ENCODE assay signal across 8 cellular contexts in genomic region chr13:30346159-30346788, GRCh38. TPM values are rescaled to one million over a fixed set of nuclear protein-coding genes. Genes with fewer than 3 reads are reported as not detected.
A peak's percentile ranks its signal among the peaks of the same experiment; 100 is the strongest.
DNase-seq lines count a peak whose midpoint lies in the region; ATAC-seq and TF ChIP-seq lines count a peak whose summit lies in the region.

No MANE protein-coding gene starts in this region.

- peaks cover 31% of the 10 kb centered on the region for H3K4me1 Mint-ChIP-seq in activated CD8-positive, alpha-beta T cell treated with anti-CD3 and anti-CD28 coated beads, Interleukin-2, amount 10 ng/mL, durations not matched to agents 7 days and 5 days (ENCODE audit: low read depth)
- H3K4me1 Mint-ChIP-seq in naive thymus-derived CD8-positive, alpha-beta T cell = peaks cover 31 to 61% (median 50%) of the 10 kb centered on the region in 4 donors

- intact Hi-C loops in lower leg skin (cut with DNase I; ENCODE audit: low total_unique reads) (no loop called here), heart right ventricle (cut with DNase I) (no loop called here)

- 82 to 85% methylated on average over 5 of the region's 5 CpGs for WGBS in lower leg skin, 2 donors
- 90 to 91% methylated on average over 5 of the region's 5 CpGs for WGBS in heart right ventricle, 2 donors

- ATAC-seq in HG03095 (IDR thresholded peaks at IDR 0.05; ENCODE audit: unreplicated experiment) = peak; percentile 74
- peak; percentile 97 for ATAC-seq in activated CD8-positive, alpha-beta T cell treated with anti-CD3 and anti-CD28 coated beads, Interleukin-2, amount 10 ng/mL, durations not matched to agents 7 days and 5 days
- peak; percentile 97 to 99 for ATAC-seq in naive thymus-derived CD8-positive, alpha-beta T cell
- ATAC-seq in heart right ventricle = no peak
- no peak for ATAC-seq in GM18858 (IDR thresholded peaks at IDR 0.05; ENCODE audit: unreplicated experiment)

- DNase-seq in GM10248 (ENCODE audit: extremely low spot score) (peak; percentile 41), lower leg skin (ENCODE audit: low spot score in 2 of 2) (no peak), heart right ventricle (no peak), right atrium auricular region (ENCODE audit: low spot score) (no peak)
- peak; percentile 92 for DNase-seq in activated CD8-positive, alpha-beta T cell treated with anti-CD3 and anti-CD28 coated beads, Interleukin-2, amount 10 ng/mL, durations not matched to agents 7 days and 5 days
- DNase-seq in naive thymus-derived CD8-positive, alpha-beta T cell = peak; percentile 16 to 87 (median 74)

- H3K4me1 ChIP-seq in heart right ventricle (peaks cover under 1 to 34% (median 14%) of the 10 kb centered on the region in 9 donors), right atrium auricular region (peaks cover 0 to 15% of the 10 kb centered on the region in 2 donors)

- TF ChIP-seq CTCF in GM10248 (IDR thresholded peaks at IDR 0.05; ENCODE audit: control extremely low read depth, extremely low read depth, low read depth, missing control alignments) (no peak), lower leg skin (IDR thresholded peaks at IDR 0.05) (no peak), heart right ventricle (IDR thresholded peaks at IDR 0.05) (no peak), right atrium auricular region (IDR thresholded peaks at IDR 0.05) (no peak)

- peak overlapping the region; percentile 40 for H3K4me3 Mint-ChIP-seq in activated CD8-positive, alpha-beta T cell treated with anti-CD3 and anti-CD28 coated beads, Interleukin-2, amount 10 ng/mL, durations not matched to agents 7 days and 5 days
- H3K4me3 Mint-ChIP-seq in naive thymus-derived CD8-positive, alpha-beta T cell = peak overlapping the region; percentile 46 to 80 (median 72)

- H3K27me3 ChIP-seq in heart right ventricle (no peaks in the 10 kb centered on the region), right atrium auricular region (no peaks in the 10 kb centered on the region)

- H3K36me3 Mint-ChIP-seq in activated CD8-positive, alpha-beta T cell treated with anti-CD3 and anti-CD28 coated beads, Interleukin-2, amount 10 ng/mL, durations not matched to agents 7 days and 5 days (ENCODE audit: low read depth) = peaks cover 13% of the 10 kb centered on the region
- peaks cover 0 to 2% (median 0%) of the 10 kb centered on the region in 3 donors for H3K36me3 Mint-ChIP-seq in naive thymus-derived CD8-positive, alpha-beta T cell

- no peaks in the 10 kb centered on the region for H3K9me3 ChIP-seq in heart right ventricle
- H3K9me3 ChIP-seq in right atrium auricular region = no peaks in the 10 kb centered on the region

- H3K27ac Mint-ChIP-seq in activated CD8-positive, alpha-beta T cell treated with anti-CD3 and anti-CD28 coated beads, Interleukin-2, amount 10 ng/mL, durations not matched to agents 7 days and 5 days = peak overlapping the region; percentile 83
- H3K27ac Mint-ChIP-seq in naive thymus-derived CD8-positive, alpha-beta T cell = peak overlapping the region; percentile 1 to 89 (median 50)

- H3K27me3 Mint-ChIP-seq in activated CD8-positive, alpha-beta T cell treated with anti-CD3 and anti-CD28 coated beads, Interleukin-2, amount 10 ng/mL, durations not matched to agents 7 days and 5 days (ENCODE audit: low read depth) = peaks cover 32% of the 10 kb centered on the region
- peaks cover 0 to 2% (median 0%) of the 10 kb centered on the region in 5 donors for H3K27me3 Mint-ChIP-seq in naive thymus-derived CD8-positive, alpha-beta T cell

- no peak for TF ChIP-seq POLR2A in lower leg skin (IDR thresholded peaks at IDR 0.05)

- H3K27ac ChIP-seq in heart right ventricle (no peak overlapping the region), right atrium auricular region (no peak overlapping the region)

- POLR2A ChIA-PET in GM10248 (lab: Yijun Ruan, JAX) = no interaction called here
- POLR2A ChIA-PET in activated CD8-positive, alpha-beta T cell treated with anti-CD3 and anti-CD28 coated beads, Interleukin-2, amount 10 ng/mL, durations not matched to agents 7 days and 5 days (lab: Charles Lee) = interaction anchor here (0.9 to 1.7 kb wide), 3 partner anchors 13 to 48 kb away, joined by 3 to 5 read pairs (median 3); no protein-coding TSS in a partner anchor
- POLR2A ChIA-PET in naive thymus-derived CD8-positive, alpha-beta T cell (lab: Charles Lee) = interaction anchor here (0.7 to 4.1 kb wide), 10 partner anchors 8 to 119 kb away, joined by 3 to 36 read pairs (median 4); partner anchors contain the start of genes HMGB1 and KATNAL1

- peaks cover 10% of the 10 kb centered on the region for H3K9me3 Mint-ChIP-seq in activated CD8-positive, alpha-beta T cell treated with anti-CD3 and anti-CD28 coated beads, Interleukin-2, amount 10 ng/mL, durations not matched to agents 7 days and 5 days (ENCODE audit: insufficient read depth)
- no peaks in the 10 kb centered on the region for H3K9me3 Mint-ChIP-seq in naive thymus-derived CD8-positive, alpha-beta T cell

- H3K36me3 ChIP-seq in heart right ventricle (no peaks in the 10 kb centered on the region), right atrium auricular region (no peaks in the 10 kb centered on the region)

- H3K4me3 ChIP-seq in lower leg skin (ENCODE audit: low read depth, poor library complexity, severe bottlenecking) (no peak overlapping the region), heart right ventricle (no peak overlapping the region), right atrium auricular region (no peak overlapping the region)

- CTCF ChIA-PET in GM10248 (lab: Yijun Ruan, JAX) = interaction anchor here (0.9 to 2.2 kb wide), 6 partner anchors 8 to 94 kb away, joined by 3 to 16 read pairs (median 4); no protein-coding TSS in a partner anchor
- CTCF ChIA-PET in activated CD8-positive, alpha-beta T cell treated with anti-CD3 and anti-CD28 coated beads, Interleukin-2, amount 10 ng/mL, durations not matched to agents 7 days and 5 days (lab: Charles Lee) = interaction anchor here (0.9 to 2.1 kb wide), 13 partner anchors 9 to 214 kb away, joined by 3 to 9 read pairs (median 4); partner anchors contain the start of gene UBE2L5

RNA-seq across cellular contexts. Expression of gene KATNAL1, which starts 38.9 kb away (rescaled TPM):
- 10 to 100 TPM; 29.4 to 30.4 TPM for total RNA-seq in activated CD8-positive, alpha-beta T cell treated with anti-CD3 and anti-CD28 coated beads, Interleukin-2, amount 10 ng/mL, durations not matched to agents 7 days and 5 days
- total RNA-seq in naive thymus-derived CD8-positive, alpha-beta T cell = 1 to 10 TPM; 1.5 to 1.7 TPM
- under 1 TPM; 0.25 to 0.95 (median 0.61) TPM for polyA plus RNA-seq in naive thymus-derived CD8-positive, alpha-beta T cell
- 10 to 100 TPM in 1 of 4 donors, 1 to 10 TPM in 3; 3.1 to 15.2 (median 4.2) TPM for total RNA-seq in lower leg skin
- 10 to 100 TPM; 36.0 to 61.9 (median 53.3) TPM for total RNA-seq in heart right ventricle
- 1 to 10 TPM; 5.1 to 5.9 TPM for polyA plus RNA-seq in heart right ventricle
- 10 to 100 TPM; 22.2 to 37.9 TPM for total RNA-seq in right atrium auricular region

Comparison
In these comparisons a context has a peak if more than half of its experiments do, and no peak if none do; other contexts are left out.
1. DNase-seq: peak in GM10248 (single experiment), activated CD8-positive, alpha-beta T cell treated with anti-CD3 and anti-CD28 coated beads, Interleukin-2, amount 10 ng/mL, durations not matched to agents 7 days and 5 days (single experiment) and naive thymus-derived CD8-positive, alpha-beta T cell (10 of 10); none in lower leg skin (0 of 2), heart right ventricle (0 of 2) and right atrium auricular region (single experiment).
2. ATAC-seq: peak in HG03095 (single experiment), activated CD8-positive, alpha-beta T cell treated with anti-CD3 and anti-CD28 coated beads, Interleukin-2, amount 10 ng/mL, durations not matched to agents 7 days and 5 days (single experiment) and naive thymus-derived CD8-positive, alpha-beta T cell (2 of 2); none in heart right ventricle (0 of 8) and GM18858 (single experiment).